ENCODE assay signal across 31 cellular contexts in genomic region chrX:110786486-110786885, GRCh38. TPM values are rescaled to one million over a fixed set of nuclear protein-coding genes. Genes with fewer than 3 reads are reported as not detected.
DNase-seq lines count a peak whose midpoint lies in the region; TF ChIP-seq lines count a peak whose summit lies in the region.
"Had no signal": no experiment of that assay in that cellular context is flagged by ENCODE, and none has a peak within 500 bp of the region (broad histone marks: within the 10 kb centered on the region; RNA-seq: fewer than 3 reads in every experiment).

No MANE protein-coding gene starts in this region.

- intact Hi-C loops in thyroid gland (cut with DNase I): no loop called here

- H3K4me1 ChIP-seq in thyroid gland: no peaks in the 10 kb centered on the region
- H3K4me1 ChIP-seq: sigmoid colon, transverse colon had no signal

- 95 to 98% methylated on average over 4 of the region's 4 CpGs for WGBS in thyroid gland, 2 donors

- TF ChIP-seq CTCF in astrocyte of the spinal cord (IDR thresholded peaks at IDR 0.05; ENCODE audit: low read depth, low read length): no peak
- TF ChIP-seq CTCF in thyroid gland (IDR thresholded peaks at IDR 0.05): no peak

- no peak overlapping the region for H3K4me3 Mint-ChIP-seq in activated T-cell treated with anti-CD3 and anti-CD28 coated beads, Interleukin-2, amount 50 U/mL, for 24 hours
- H3K4me3 Mint-ChIP-seq: activated CD4-positive, alpha-beta memory T cell treated with anti-CD3 and anti-CD28 coated beads for 36 hours; activated naive CD8-positive, alpha-beta T cell treated with anti-CD3 and anti-CD28 coated beads, Interleukin-2, amount 50 U/mL, for 24 hours; brain; GM23338; IgD-negative memory B cell; naive B cell had no signal

- no peak overlapping the region for H3K27ac ChIP-seq in thyroid gland
- H3K27ac ChIP-seq: neutrophil, sigmoid colon, SK-N-MC, transverse colon had no signal

- peaks cover 50% of the 10 kb centered on the region for H3K27me3 Mint-ChIP-seq in activated T-cell treated with anti-CD3 and anti-CD28 coated beads, Interleukin-2, amount 50 U/mL, for 24 hours
- H3K27me3 Mint-ChIP-seq: activated CD4-positive, alpha-beta memory T cell treated with anti-CD3 and anti-CD28 coated beads for 36 hours; activated naive CD8-positive, alpha-beta T cell treated with anti-CD3 and anti-CD28 coated beads, Interleukin-2, amount 50 U/mL, for 24 hours; brain; naive B cell had no signal

- no peak overlapping the region for H3K27ac Mint-ChIP-seq in activated T-cell treated with anti-CD3 and anti-CD28 coated beads, Interleukin-2, amount 50 U/mL, for 24 hours
- H3K27ac Mint-ChIP-seq: activated CD4-positive, alpha-beta memory T cell treated with anti-CD3 and anti-CD28 coated beads for 36 hours; activated naive CD8-positive, alpha-beta T cell treated with anti-CD3 and anti-CD28 coated beads, Interleukin-2, amount 50 U/mL, for 24 hours; brain; GM23338; IgD-negative memory B cell; naive B cell had no signal

- no peaks in the 10 kb centered on the region for H3K4me1 Mint-ChIP-seq in activated T-cell treated with anti-CD3 and anti-CD28 coated beads, Interleukin-2, amount 50 U/mL, for 24 hours (ENCODE audit: low read depth)
- H3K4me1 Mint-ChIP-seq: activated naive CD8-positive, alpha-beta T cell treated with anti-CD3 and anti-CD28 coated beads, Interleukin-2, amount 50 U/mL, for 24 hours; IgD-negative memory B cell; naive B cell had no signal

- no peak for TF ChIP-seq POLR2A in thyroid gland (IDR thresholded peaks at IDR 0.05)

- no peaks in the 10 kb centered on the region for H3K36me3 ChIP-seq in thyroid gland
- H3K36me3 ChIP-seq: neutrophil, sigmoid colon, transverse colon had no signal

- H3K27me3 ChIP-seq in thyroid gland: no peaks in the 10 kb centered on the region
- H3K27me3 ChIP-seq: neutrophil, sigmoid colon, transverse colon had no signal

- H3K4me3 ChIP-seq in astrocyte of the spinal cord (ENCODE audit: low read depth, low read length): no peak overlapping the region
- H3K4me3 ChIP-seq in skeletal muscle cell (ENCODE audit: low read depth, low read length): no peak overlapping the region
- H3K4me3 ChIP-seq in thyroid gland (replicated peaks in 1 of 3): no peak overlapping the region
- H3K4me3 ChIP-seq: GM23338, sigmoid colon, SK-N-MC, transverse colon had no signal

- no peaks in the 10 kb centered on the region for H3K36me3 Mint-ChIP-seq in activated T-cell treated with anti-CD3 and anti-CD28 coated beads, Interleukin-2, amount 50 U/mL, for 24 hours (ENCODE audit: low read depth)
- H3K36me3 Mint-ChIP-seq: activated CD4-positive, alpha-beta memory T cell treated with anti-CD3 and anti-CD28 coated beads for 36 hours; brain; IgD-negative memory B cell; naive B cell had no signal

- DNase-seq in GM03348 (ENCODE audit: low spot score): peak; percentile 22
- DNase-seq in NCI-H226: peak; percentile 2
- DNase-seq in astrocyte of the spinal cord (ENCODE audit: low read depth, low spot score): peak; percentile 73
- DNase-seq in skeletal muscle cell (ENCODE audit: low read depth): peak; percentile 16
- DNase-seq in activated T-cell treated with anti-CD3 and anti-CD28 coated beads, Interleukin-2, amount 50 U/mL, for 24 hours: no peak
- no peak for DNase-seq in thyroid gland
- DNase-seq in NOMO-1 treated with dmso at 0.1 percent for 144 hours (lab: John Stamatoyannopoulos, UW; ENCODE audit: unreplicated experiment): no peak
- no peak for DNase-seq in LoVo (ENCODE audit: low spot score)
- DNase-seq: activated CD4-positive, alpha-beta memory T cell treated with anti-CD3 and anti-CD28 coated beads for 36 hours; activated CD4-positive, CD25-positive, alpha-beta regulatory T cell treated with anti-CD3 and anti-CD28 coated beads, Interleukin-2, amount 50 U/mL, for 72 hours; activated naive CD4-positive, alpha-beta T cell; activated naive CD8-positive, alpha-beta T cell treated with anti-CD3 and anti-CD28 coated beads, Interleukin-2, amount 50 U/mL, for 24 hours; C1 segment of cervical spinal cord; COR-L47; dermis blood vessel endothelial cell; DMS53; GF-D8; head of caudate nucleus; midbrain; naive B cell; NCI-H1092 treated with DMSO at 0.1 percent for 48 hours; NCI-H1694 treated with DMSO at 0.1 percent for 48 hours; sigmoid colon; stimulated activated CD4-positive, alpha-beta T cell treated with anti-CD3 and anti-CD28 coated beads, Interleukin-4, amount 100 ng/mL, for 24 hours; transverse colon had no signal

- H3K9me3 Mint-ChIP-seq in activated T-cell treated with anti-CD3 and anti-CD28 coated beads, Interleukin-2, amount 50 U/mL, for 24 hours: no peaks in the 10 kb centered on the region
- H3K9me3 Mint-ChIP-seq: activated CD4-positive, alpha-beta memory T cell treated with anti-CD3 and anti-CD28 coated beads for 36 hours; activated naive CD8-positive, alpha-beta T cell treated with anti-CD3 and anti-CD28 coated beads, Interleukin-2, amount 50 U/mL, for 24 hours; brain; GM23338; IgD-negative memory B cell had no signal

- H3K9me3 ChIP-seq in thyroid gland: no peaks in the 10 kb centered on the region
- H3K9me3 ChIP-seq: neutrophil, sigmoid colon, transverse colon had no signal

- in situ Hi-C loops in astrocyte of the spinal cord (cut with HindIII; ENCODE audit: low sequenced_read_pairs): no loop called here

RNA-seq across cellular contexts. Expression of gene CHRDL1, which starts 9.1 kb away (rescaled TPM):
- total RNA-seq in thyroid gland: 100 to 1,000 TPM in 1 of 4 donors, 10 to 100 TPM in 3; 23.6 to 140 (median 62.7) TPM
- total RNA-seq: activated CD4-positive, alpha-beta memory T cell treated with anti-CD3 and anti-CD28 coated beads for 36 hours; dermis blood vessel endothelial cell; T-helper 1 cell treated with Interleukin-12 subunit alpha and Interleukin-12 subunit beta and Interleukin-4 antibody, amounts not matched to agents 30 ng/mL and 1 ng/mL, for 36 hours had no signal

Comparison
In these comparisons a context has a peak if more than half of its experiments do, and no peak if none do; other contexts are left out.
1. DNase-seq: peak in GM03348 (single experiment), NCI-H226 (single experiment), astrocyte of the spinal cord (single experiment) and skeletal muscle cell (single experiment); none in activated T-cell treated with anti-CD3 and anti-CD28 coated beads, Interleukin-2, amount 50 U/mL, for 24 hours (single experiment), thyroid gland (0 of 2), NOMO-1 treated with dmso at 0.1 percent for 144 hours (single experiment) and LoVo (single experiment).